ENCODE assay signal across 7 cellular contexts in genomic region chr16:10773-11172, GRCh38. TPM values are rescaled to one million over a fixed set of nuclear protein-coding genes. Genes with fewer than 3 reads are reported as not detected.
A peak's percentile ranks its signal among the peaks of the same experiment; 100 is the strongest.
DNase-seq lines count a peak whose midpoint lies in the region; ATAC-seq and TF ChIP-seq lines count a peak whose summit lies in the region.
"Not testable (repeated sequence)": the region's sequence is repeated elsewhere in the genome, so short reads cannot be mapped to it uniquely, and the experiment has no call there.

No MANE protein-coding gene starts in this region.

- peak; percentile 59 for TF ChIP-seq CTCF in GM13976 (IDR thresholded peaks at IDR 0.05; ENCODE audit: borderline replicate concordance, control extremely low read depth, extremely low read depth, insufficient read depth, missing control alignments)
- peak; percentile 44 for TF ChIP-seq CTCF in lower lobe of right lung (IDR thresholded peaks at IDR 0.05)

- ATAC-seq in activated T-cell treated with anti-CD3 and anti-CD28 coated beads, Interleukin-2, amount 50 U/mL, for 4 hours: peak; percentile 55 to 59
- ATAC-seq in lower lobe of right lung: not testable (repeated sequence)

- H3K9me3 Mint-ChIP-seq in activated T-cell treated with anti-CD3 and anti-CD28 coated beads, Interleukin-2, amount 50 U/mL, for 4 hours: not testable (repeated sequence)

- H3K27me3 Mint-ChIP-seq in activated T-cell treated with anti-CD3 and anti-CD28 coated beads, Interleukin-2, amount 50 U/mL, for 4 hours (ENCODE audit: low read depth): not testable (repeated sequence)

- in situ Hi-C loops in GM13976 (cut with MboI; ENCODE audit: low sequenced_read_pairs, unreplicated experiment): not testable (repeated sequence)

- H3K4me3 Mint-ChIP-seq in activated T-cell treated with anti-CD3 and anti-CD28 coated beads, Interleukin-2, amount 50 U/mL, for 4 hours: not testable (repeated sequence)

- not testable (repeated sequence) for H3K4me1 ChIP-seq in lower lobe of right lung

- not testable (repeated sequence) for DNase-seq in GM13976 (ENCODE audit: low spot score)
- DNase-seq in NCI-H2196 treated with DMSO at 0.1 percent for 48 hours (lab: John Stamatoyannopoulos, UW; ENCODE audit: unreplicated experiment): peak; percentile 51
- peak; percentile 77 for DNase-seq in T-helper 22 cell (ENCODE audit: low read depth)
- DNase-seq in activated T-cell treated with anti-CD3 and anti-CD28 coated beads, Interleukin-2, amount 50 U/mL, for 4 hours: peak; percentile 84
- peak; percentile 79 for DNase-seq in effector CD4-positive, alpha-beta T cell
- peak; percentile 97 for DNase-seq in lower lobe of right lung
- DNase-seq in stimulated activated CD4-positive, alpha-beta T cell treated with anti-CD3 and anti-CD28 coated beads, Interleukin-2, amount 100 ng/mL, for 4 hours (ENCODE audit: low read depth): peak; percentile 85

- H3K36me3 Mint-ChIP-seq in activated T-cell treated with anti-CD3 and anti-CD28 coated beads, Interleukin-2, amount 50 U/mL, for 4 hours (ENCODE audit: insufficient read depth): not testable (repeated sequence)

- not testable (repeated sequence) for H3K27me3 ChIP-seq in lower lobe of right lung (ENCODE audit: low read depth)

- not testable (repeated sequence) for H3K36me3 ChIP-seq in lower lobe of right lung

- H3K27ac ChIP-seq in lower lobe of right lung: not testable (repeated sequence)

- H3K4me3 ChIP-seq in lower lobe of right lung: not testable (repeated sequence)

- H3K4me1 Mint-ChIP-seq in activated T-cell treated with anti-CD3 and anti-CD28 coated beads, Interleukin-2, amount 50 U/mL, for 4 hours (ENCODE audit: low read depth): not testable (repeated sequence)

- intact Hi-C loops in lower lobe of right lung (cut with DNase I): not testable (repeated sequence)

- H3K9me3 ChIP-seq in lower lobe of right lung: not testable (repeated sequence)

RNA-seq across cellular contexts. Expression of gene POLR3K, which starts 42.6 kb away (rescaled TPM):
- 10 to 100 TPM; 80.8 to 89.5 (median 87.9) TPM for total RNA-seq in activated T-cell treated with anti-CD3 and anti-CD28 coated beads, Interleukin-2, amount 50 U/mL, for 4 hours
- 12.1 TPM for total RNA-seq in lower lobe of right lung

RNA-seq across cellular contexts. Expression of gene SNRNP25, which starts 42.9 kb away (rescaled TPM):
- 10 to 100 TPM; 49.5 to 69.4 (median 66.1) TPM for total RNA-seq in activated T-cell treated with anti-CD3 and anti-CD28 coated beads, Interleukin-2, amount 50 U/mL, for 4 hours
- total RNA-seq in lower lobe of right lung: 18.5 TPM
